11 cellular contexts compared by ENCODE assay signal in the genomic region with DNA sequence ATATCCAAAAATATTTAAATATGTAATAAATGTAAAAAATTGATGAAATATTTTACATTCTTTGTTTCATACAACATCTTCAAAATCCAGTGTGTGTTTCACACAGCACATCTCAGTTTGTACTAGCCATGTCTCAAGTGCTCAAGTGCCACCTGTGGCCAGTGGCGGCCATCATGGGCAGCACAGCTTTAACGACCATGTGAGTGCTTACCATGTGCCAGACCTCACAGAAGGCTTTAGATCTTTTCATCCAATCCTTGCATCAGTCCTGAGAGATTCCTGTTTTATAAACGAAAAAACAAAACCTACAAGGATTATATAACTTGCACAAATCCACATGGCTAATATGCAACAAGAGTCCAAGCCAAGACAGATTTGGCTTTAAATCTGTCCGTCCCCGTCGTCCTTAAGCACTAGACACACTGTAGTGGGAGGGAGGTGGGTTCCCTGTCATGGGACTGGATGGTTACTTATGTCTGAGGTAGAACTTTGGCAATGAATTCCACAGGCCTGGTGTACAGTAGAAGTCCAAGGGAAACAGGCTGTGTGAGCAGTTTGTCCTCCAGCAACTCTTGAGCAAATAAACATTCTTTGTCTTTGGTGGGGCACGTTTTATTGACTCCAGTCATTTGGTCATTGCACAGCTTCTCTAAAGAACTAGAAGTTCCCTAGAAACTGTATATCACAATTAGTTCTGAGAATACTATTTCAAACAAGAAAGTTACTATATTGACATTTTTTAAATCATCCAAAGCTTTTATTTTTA. TPM values are rescaled to one million over a fixed set of nuclear protein-coding genes. Genes with fewer than 3 reads are reported as not detected.
A peak's percentile ranks its signal among the peaks of the same experiment; 100 is the strongest.
DNase-seq lines count a peak whose midpoint lies in the region; ATAC-seq and TF ChIP-seq lines count a peak whose summit lies in the region.
"Had no signal": no experiment of that assay in that cellular context is flagged by ENCODE, and none has a peak within 500 bp of the region (broad histone marks: within the 10 kb centered on the region; RNA-seq: fewer than 3 reads in every experiment).

No MANE protein-coding gene starts in this region.

- ATAC-seq in HG02870 (IDR thresholded peaks at IDR 0.05; ENCODE audit: unreplicated experiment) = no peak
- ATAC-seq: T-helper 17 cell had no signal

- H3K27ac ChIP-seq in endodermal cell (ENCODE audit: low read depth, low read length) = no peak overlapping the region

- no peak overlapping the region for H3K4me3 ChIP-seq in fibroblast of villous mesenchyme (ENCODE audit: low read depth, low read length)
- H3K4me3 ChIP-seq in retinal pigment epithelial cell (ENCODE audit: low read length) = no peak overlapping the region
- H3K4me3 ChIP-seq in endodermal cell (ENCODE audit: low read length) = no peak overlapping the region

- H3K4me3 Mint-ChIP-seq in activated T-helper 1 cell treated with anti-CD3 and anti-CD28 coated beads, Interleukin-12 subunit alpha, Interleukin-12 subunit beta, Interleukin-2, Interleukin-4 antibody, amounts not matched to agents 30 ng/mL and 10 ng/mL and 1 ng/mL, durations not matched to agents 14 hours and 24 hours and 36 hours = no peak overlapping the region
- H3K4me3 Mint-ChIP-seq in progenitor cell of endocrine pancreas (ENCODE audit: low read depth) (no peak overlapping the region), endodermal cell (no peak overlapping the region)
- H3K4me3 Mint-ChIP-seq: memory B cell, T-helper 17 cell had no signal

- H3K36me3 ChIP-seq in endodermal cell (ENCODE audit: control insufficient read depth, insufficient read depth, low read length) = no peaks in the 10 kb centered on the region

- no peak overlapping the region for H3K9ac ChIP-seq in endodermal cell (ENCODE audit: extremely low read depth, low read length, poor library complexity, severe bottlenecking)

- no peaks in the 10 kb centered on the region for H3K9me3 Mint-ChIP-seq in activated T-helper 1 cell treated with anti-CD3 and anti-CD28 coated beads, Interleukin-12 subunit alpha, Interleukin-12 subunit beta, Interleukin-2, Interleukin-4 antibody, amounts not matched to agents 30 ng/mL and 10 ng/mL and 1 ng/mL, durations not matched to agents 14 hours and 24 hours and 36 hours
- no peaks in the 10 kb centered on the region for H3K9me3 Mint-ChIP-seq in progenitor cell of endocrine pancreas (ENCODE audit: low read depth)
- no peaks in the 10 kb centered on the region for H3K9me3 Mint-ChIP-seq in endodermal cell
- H3K9me3 Mint-ChIP-seq: memory B cell had no signal

- H3K4me1 Mint-ChIP-seq in activated T-helper 1 cell treated with anti-CD3 and anti-CD28 coated beads, Interleukin-12 subunit alpha, Interleukin-12 subunit beta, Interleukin-2, Interleukin-4 antibody, amounts not matched to agents 30 ng/mL and 10 ng/mL and 1 ng/mL, durations not matched to agents 14 hours and 24 hours and 36 hours (ENCODE audit: low read depth) = peaks cover 40% of the 10 kb centered on the region
- H3K4me1 Mint-ChIP-seq in progenitor cell of endocrine pancreas (ENCODE audit: low read depth) (peaks cover 6% of the 10 kb centered on the region), endodermal cell (peaks cover 9% of the 10 kb centered on the region)
- H3K4me1 Mint-ChIP-seq: memory B cell had no signal

- H3K27me3 Mint-ChIP-seq in activated T-helper 1 cell treated with anti-CD3 and anti-CD28 coated beads, Interleukin-12 subunit alpha, Interleukin-12 subunit beta, Interleukin-2, Interleukin-4 antibody, amounts not matched to agents 30 ng/mL and 10 ng/mL and 1 ng/mL, durations not matched to agents 14 hours and 24 hours and 36 hours (ENCODE audit: insufficient read depth) = no peaks in the 10 kb centered on the region
- H3K27me3 Mint-ChIP-seq in progenitor cell of endocrine pancreas = no peaks in the 10 kb centered on the region
- H3K27me3 Mint-ChIP-seq in endodermal cell (ENCODE audit: insufficient read depth) = no peaks in the 10 kb centered on the region
- H3K27me3 Mint-ChIP-seq: memory B cell, T-helper 17 cell had no signal

- DNase-seq in H4 (ENCODE audit: low spot score) = peak; percentile 81
- DNase-seq in activated T-helper 1 cell treated with anti-CD3 and anti-CD28 coated beads, Interleukin-12 subunit alpha, Interleukin-12 subunit beta, Interleukin-2, Interleukin-4 antibody, amounts not matched to agents 30 ng/mL and 10 ng/mL and 1 ng/mL, durations not matched to agents 14 hours and 24 hours and 36 hours (ENCODE audit: low spot score) = no peak
- peak; percentile 55 for DNase-seq in fibroblast of villous mesenchyme (ENCODE audit: low read depth)
- peak; percentile 98 for DNase-seq in retinal pigment epithelial cell (ENCODE audit: low read depth)
- DNase-seq in progenitor cell of endocrine pancreas (ENCODE audit: low spot score, unreplicated experiment) = no peak
- DNase-seq in GM13977 (ENCODE audit: low spot score) = no peak
- no peak for DNase-seq in endodermal cell
- DNase-seq: GDM1, T-helper 17 cell had no signal

- H3K36me3 Mint-ChIP-seq in activated T-helper 1 cell treated with anti-CD3 and anti-CD28 coated beads, Interleukin-12 subunit alpha, Interleukin-12 subunit beta, Interleukin-2, Interleukin-4 antibody, amounts not matched to agents 30 ng/mL and 10 ng/mL and 1 ng/mL, durations not matched to agents 14 hours and 24 hours and 36 hours (ENCODE audit: low read depth) = peaks cover 44% of the 10 kb centered on the region
- peaks cover 2% of the 10 kb centered on the region for H3K36me3 Mint-ChIP-seq in progenitor cell of endocrine pancreas (ENCODE audit: insufficient read depth)
- no peaks in the 10 kb centered on the region for H3K36me3 Mint-ChIP-seq in endodermal cell (ENCODE audit: low read depth)

- no peak for TF ChIP-seq CTCF in fibroblast of villous mesenchyme (IDR thresholded peaks at IDR 0.05; ENCODE audit: insufficient read depth, low read depth, low read length)
- no peak for TF ChIP-seq CTCF in retinal pigment epithelial cell (conservative IDR thresholded peaks at IDR 0.05; ENCODE audit: low read depth, low read length)
- no peak for TF ChIP-seq CTCF in progenitor cell of endocrine pancreas (IDR thresholded peaks at IDR 0.05; ENCODE audit: unreplicated experiment)
- no peak for TF ChIP-seq CTCF in GM13977 (IDR thresholded peaks at IDR 0.05; ENCODE audit: extremely low read depth, insufficient read depth, missing control alignments)
- TF ChIP-seq CTCF in endodermal cell (conservative IDR thresholded peaks at IDR 0.05) = no peak

- H3K27me3 ChIP-seq in endodermal cell (ENCODE audit: control insufficient read depth, insufficient read depth, low read length, poor library complexity, severe bottlenecking) = no peaks in the 10 kb centered on the region

- H3K4me1 ChIP-seq in endodermal cell (ENCODE audit: control insufficient read depth, insufficient read depth, low read length) = no peaks in the 10 kb centered on the region

- intact Hi-C loops in activated T-helper 1 cell treated with anti-CD3 and anti-CD28 coated beads, Interleukin-12 subunit alpha, Interleukin-12 subunit beta, Interleukin-2, Interleukin-4 antibody, amounts not matched to agents 30 ng/mL and 10 ng/mL and 1 ng/mL, durations not matched to agents 14 hours and 24 hours and 36 hours (cut with micrococcal nuclease) = loop anchor here (1.0 to 5.0 kb wide), 3 partner anchors 48 to 289 kb away; partner anchors contain the start of gene IQGAP2

- H3K9me3 ChIP-seq in endodermal cell (ENCODE audit: control insufficient read depth, low read length) = no peaks in the 10 kb centered on the region

- in situ Hi-C loops in GM13977 (cut with MboI; ENCODE audit: low pct_unique_long_range_greater_than_20kb, low sequenced_read_pairs, unreplicated experiment) = no loop called here

- H3K27ac Mint-ChIP-seq in activated T-helper 1 cell treated with anti-CD3 and anti-CD28 coated beads, Interleukin-12 subunit alpha, Interleukin-12 subunit beta, Interleukin-2, Interleukin-4 antibody, amounts not matched to agents 30 ng/mL and 10 ng/mL and 1 ng/mL, durations not matched to agents 14 hours and 24 hours and 36 hours = peak overlapping the region; percentile 78
- no peak overlapping the region for H3K27ac Mint-ChIP-seq in progenitor cell of endocrine pancreas
- H3K27ac Mint-ChIP-seq in endodermal cell = no peak overlapping the region
- H3K27ac Mint-ChIP-seq: memory B cell had no signal

- 91 to 100% methylated on average over 3 to 7 of the region's 7 CpGs for WGBS in endodermal cell (ENCODE audit: insufficient coverage in 1 of 2, insufficient read length in 1 of 2), 2 experiments

RNA-seq across cellular contexts. Expression of gene F2R, which starts 25.0 kb away (rescaled TPM):
- 34.1 and 44.8 TPM in 2 replicates for total RNA-seq in H4 (2014; rRNA removed; shearing (Covaris generic))
- 3.9 and 4.0 TPM in 2 replicates for total RNA-seq in activated T-helper 1 cell treated with anti-CD3 and anti-CD28 coated beads, Interleukin-12 subunit alpha, Interleukin-12 subunit beta, Interleukin-2, Interleukin-4 antibody, amounts not matched to agents 30 ng/mL and 10 ng/mL and 1 ng/mL, durations not matched to agents 14 hours and 24 hours and 36 hours
- total RNA-seq in fibroblast of villous mesenchyme (117 and 144 TPM in 2 replicates), progenitor cell of endocrine pancreas (25.1 and 28.7 TPM in 2 replicates), endodermal cell (10 to 100 TPM; 28.5 to 43.1 TPM)
- polyA plus RNA-seq in endodermal cell (2013, experiment 1 of 2) = 68.3 TPM
- 67.1 TPM for polyA plus RNA-seq in endodermal cell (2013, experiment 2 of 2)

Comparison
In these comparisons a context has a peak if more than half of its experiments do, and no peak if none do; other contexts are left out.
1. DNase-seq: peak in H4 (single experiment), fibroblast of villous mesenchyme (single experiment) and retinal pigment epithelial cell (single experiment); none in activated T-helper 1 cell treated with anti-CD3 and anti-CD28 coated beads, Interleukin-12 subunit alpha, Interleukin-12 subunit beta, Interleukin-2, Interleukin-4 antibody, amounts not matched to agents 30 ng/mL and 10 ng/mL and 1 ng/mL, durations not matched to agents 14 hours and 24 hours and 36 hours (single experiment), progenitor cell of endocrine pancreas (single experiment), GM13977 (single experiment) and endodermal cell (single experiment).